In the genomic region with DNA sequence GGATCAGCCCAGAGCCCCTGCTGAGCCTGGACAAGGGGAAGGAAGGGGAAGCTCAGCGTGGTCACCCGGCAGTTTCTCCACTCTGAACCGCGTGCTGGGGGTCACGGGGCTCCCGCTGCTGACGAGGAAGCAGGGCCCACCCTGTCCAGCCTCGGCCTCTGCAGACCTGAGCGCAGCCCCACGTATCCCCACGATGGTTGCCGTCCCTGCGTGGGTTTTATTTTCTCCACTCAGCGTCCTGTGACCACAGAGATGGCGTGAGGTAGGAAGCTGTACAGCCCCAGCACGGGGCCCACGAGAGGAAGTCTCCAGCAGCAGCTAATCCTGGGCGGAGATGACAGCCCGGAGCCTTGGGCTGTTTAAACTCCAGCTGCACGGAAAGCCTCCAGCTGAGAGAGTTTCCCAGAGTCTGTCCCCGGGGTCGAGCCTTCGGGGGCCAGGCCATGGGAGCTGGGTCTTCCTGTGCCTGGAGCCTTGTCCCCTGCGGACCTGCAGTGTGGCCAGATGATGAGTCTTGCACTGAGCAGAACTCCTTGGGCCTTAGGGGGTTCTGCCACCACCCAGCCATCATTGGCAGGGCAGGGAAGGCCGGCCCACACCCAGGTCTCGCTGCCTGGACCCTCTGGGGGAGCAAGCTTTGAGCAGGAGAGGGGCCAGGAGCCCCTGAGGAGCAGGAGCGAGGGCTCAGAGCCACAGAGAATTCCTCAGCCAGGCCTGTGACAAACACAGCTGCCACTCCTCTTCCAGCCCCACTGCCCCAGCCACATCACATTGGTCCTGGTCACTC, we compare ENCODE assay signal across 1 cellular context.
TF ChIP-seq lines count a peak whose summit lies in the region.

No MANE protein-coding gene starts in this region.

TF ChIP-seq in IMR-90, 13 proteins besides CTCF, POLR2A, EP300 and RAD21 (continued from another document):
- no peak for TF ChIP-seq CHD1 (IDR thresholded peaks at IDR 0.05; ENCODE audit: low read depth, low read length)
- no peak for TF ChIP-seq NFE2L2 (IDR thresholded peaks at IDR 0.05; ENCODE audit: low read depth, low read length)
- no peak for TF ChIP-seq SMC3 (IDR thresholded peaks at IDR 0.05; ENCODE audit: low read depth, low read length)
- TF ChIP-seq RCOR1 (IDR thresholded peaks at IDR 0.05; ENCODE audit: insufficient replicate concordance, low read length), result no peak
- TF ChIP-seq USF2 (IDR thresholded peaks at IDR 0.05; ENCODE audit: low read depth, low read length), result no peak
- no peak for TF ChIP-seq RFX5 (IDR thresholded peaks at IDR 0.05; ENCODE audit: low read depth, low read length)
